ENCODE assay signal across 3 cellular contexts in genomic region chr18:24208270-24209035, GRCh38.
TF ChIP-seq lines count a peak whose summit lies in the region.

No MANE protein-coding gene starts in this region.

TF ChIP-seq in GM23338, 12 proteins besides CTCF, POLR2A, EP300 and RAD21 (continued from another document and continues in another):
- TF ChIP-seq JUNB (IDR thresholded peaks at IDR 0.05; ENCODE audit: unreplicated experiment), result no peak
- TF ChIP-seq ZNF462 (CRISPR knock-in tag; IDR thresholded peaks at IDR 0.05), result no peak
- TF ChIP-seq ZNF331 (CRISPR knock-in tag; IDR thresholded peaks at IDR 0.05; ENCODE audit: low read depth), result no peak
- TF ChIP-seq ZNF114 (CRISPR knock-in tag; IDR thresholded peaks at IDR 0.05), result no peak
- TF ChIP-seq NANOG (IDR thresholded peaks at IDR 0.05; ENCODE audit: borderline replicate concordance), result no peak

TF ChIP-seq in H1, 55 proteins besides CTCF, POLR2A, EP300 and RAD21:
- peak; percentile 69; the same call in 1 of the 2 replicates for TF ChIP-seq CEBPB (IDR thresholded peaks at IDR 0.05; ENCODE audit: low read depth, low read length)
- TF ChIP-seq NANOG (IDR thresholded peaks at IDR 0.05; ENCODE audit: insufficient read depth, low read depth, low read length, poor library complexity, severe bottlenecking), result no peak
- TF ChIP-seq CHD7 (IDR thresholded peaks at IDR 0.05; ENCODE audit: insufficient replicate concordance, low read length), result peak; percentile 26
- TF ChIP-seq SP4 (IDR thresholded peaks at IDR 0.05; ENCODE audit: low read length), result no peak

TF ChIP-seq in SK-N-SH treated with all-trans-retinoic acid at 6 μM for 48 hours, 23 proteins besides CTCF, POLR2A, EP300 and RAD21 (continued from another document):
- no peak for TF ChIP-seq CSRNP3 (CRISPR knock-in tag; IDR thresholded peaks at IDR 0.05)
- TF ChIP-seq ZNF8 (CRISPR knock-in tag; IDR thresholded peaks at IDR 0.05), result no peak
- TF ChIP-seq RARB (CRISPR knock-in tag; IDR thresholded peaks at IDR 0.05), result no peak
- TF ChIP-seq CREB5 (CRISPR knock-in tag; IDR thresholded peaks at IDR 0.05; ENCODE audit: low read depth), result no peak
- no peak for TF ChIP-seq ISL1 (CRISPR knock-in tag; IDR thresholded peaks at IDR 0.05)
- no peak for TF ChIP-seq SNAI2 (CRISPR knock-in tag; IDR thresholded peaks at IDR 0.05)
- TF ChIP-seq PPARA (CRISPR knock-in tag; IDR thresholded peaks at IDR 0.05; ENCODE audit: borderline replicate concordance), result no peak
